Comparison of ENCODE assay signal across 9 cellular contexts in the genomic region with DNA sequence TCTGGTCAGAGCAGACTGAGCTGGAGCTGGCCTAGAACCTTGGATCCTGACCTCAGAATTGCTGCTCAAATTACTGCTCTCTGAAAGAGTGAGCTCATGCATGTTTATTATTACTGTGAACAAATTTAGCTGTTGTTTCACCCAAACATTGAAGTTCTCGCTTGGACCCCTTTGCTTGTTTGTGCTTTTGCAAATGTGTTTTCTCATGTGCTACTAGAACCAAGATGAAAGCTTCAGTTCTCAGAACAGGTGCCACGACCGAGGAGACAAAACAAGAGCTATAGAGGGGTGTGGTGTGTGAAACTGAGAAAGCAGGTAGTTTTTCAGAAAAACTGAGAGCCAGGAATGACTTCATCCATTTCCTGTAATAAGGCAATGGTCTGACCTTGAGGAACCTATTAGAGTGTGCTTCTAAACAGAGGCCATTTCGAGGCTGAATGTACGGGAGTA. TPM values are rescaled to one million over a fixed set of nuclear protein-coding genes. Genes with fewer than 3 reads are reported as not detected.
DNase-seq lines count a peak whose midpoint lies in the region; ATAC-seq and TF ChIP-seq lines count a peak whose summit lies in the region.
"Had no signal": no experiment of that assay in that cellular context is flagged by ENCODE, and none has a peak within 500 bp of the region (broad histone marks: within the 10 kb centered on the region; RNA-seq: fewer than 3 reads in every experiment).

No MANE protein-coding gene starts in this region.

- peak; percentile 96 for ATAC-seq in GM18502 (IDR thresholded peaks at IDR 0.05; ENCODE audit: poor library complexity, unreplicated experiment)
- peak; percentile 98 for ATAC-seq in GM21381 (IDR thresholded peaks at IDR 0.05; ENCODE audit: unreplicated experiment)
- ATAC-seq in HG03378 (IDR thresholded peaks at IDR 0.05; ENCODE audit: unreplicated experiment) = peak; percentile 98

- H3K9me3 ChIP-seq in WERI-Rb-1 (ENCODE audit: severe bottlenecking) = no peaks in the 10 kb centered on the region

- no peaks in the 10 kb centered on the region for H3K36me3 ChIP-seq in WERI-Rb-1

- TF ChIP-seq CTCF in fibroblast of villous mesenchyme (IDR thresholded peaks at IDR 0.05; ENCODE audit: insufficient read depth, low read depth, low read length) (no peak), WERI-Rb-1 (IDR thresholded peaks at IDR 0.05; ENCODE audit: low read depth, low read length) (no peak)

- no peaks in the 10 kb centered on the region for H3K27me3 ChIP-seq in WERI-Rb-1 (ENCODE audit: insufficient read depth, low read depth, severe bottlenecking)

- DNase-seq in fibroblast of villous mesenchyme (ENCODE audit: low read depth) = peak; percentile 11
- no peak for DNase-seq in NCI-H1417 (lab: John Stamatoyannopoulos, UW)
- no peak for DNase-seq in DMS 273 treated with DMSO at 0.1 percent for 48 hours (lab: John Stamatoyannopoulos, UW)
- DNase-seq in WERI-Rb-1 = no peak
- DNase-seq in nucleus accumbens (lab: John Stamatoyannopoulos, UW) = no peak
- DNase-seq: NK-92 treated with Interleukin-12 subunit alpha and Interleukin-12 subunit beta, amount 100 ng/mL, for 24 hours had no signal

- no peak overlapping the region for H3K27ac ChIP-seq in WERI-Rb-1

- H3K4me3 ChIP-seq in fibroblast of villous mesenchyme (ENCODE audit: low read depth, low read length) (no peak overlapping the region), WERI-Rb-1 (ENCODE audit: low read depth, low read length) (no peak overlapping the region)

RNA-seq across cellular contexts. Expression of a gene that starts 50.0 kb away (rescaled TPM):
- total RNA-seq in fibroblast of villous mesenchyme = 1.9 and 2.6 TPM in 2 replicates
